15 cellular contexts compared by ENCODE assay signal in genomic region chr1:37987679-37988078, GRCh38. TPM values are rescaled to one million over a fixed set of nuclear protein-coding genes. Genes with fewer than 3 reads are reported as not detected.
A peak's percentile ranks its signal among the peaks of the same experiment; 100 is the strongest.
DNase-seq lines count a peak whose midpoint lies in the region; ATAC-seq, FAIRE-seq and TF ChIP-seq lines count a peak whose summit lies in the region.
"Had no signal": no experiment of that assay in that cellular context is flagged by ENCODE, and none has a peak within 500 bp of the region (broad histone marks: within the 10 kb centered on the region; RNA-seq: fewer than 3 reads in every experiment).

No MANE protein-coding gene starts in this region.

- peak overlapping the region; percentile 62 for H3K27ac Mint-ChIP-seq in activated naive CD4-positive, alpha-beta T cell treated with anti-CD3 and anti-CD28 coated beads, Interleukin-2, amount 10 ng/mL, durations not matched to agents 7 days and 5 days
- no peak overlapping the region; the same call in 1 of the 2 replicates for H3K27ac Mint-ChIP-seq in WTC11
- H3K27ac Mint-ChIP-seq in nephron progenitor cell, result no peak overlapping the region
- H3K27ac Mint-ChIP-seq: progenitor cell of endocrine pancreas; T-helper 1 cell treated with Interleukin-12 subunit alpha and Interleukin-12 subunit beta and Interleukin-4 antibody, amounts not matched to agents 30 μg/mL and 1 μg/mL, for 36 hours had no signal

- peak overlapping the region; percentile 17 for H3K4me3 Mint-ChIP-seq in activated naive CD4-positive, alpha-beta T cell treated with anti-CD3 and anti-CD28 coated beads, Interleukin-2, amount 10 ng/mL, durations not matched to agents 7 days and 5 days
- H3K4me3 Mint-ChIP-seq in WTC11 (peak overlapping the region; percentile 87; the same call in 1 of the 2 replicates), nephron progenitor cell (peak overlapping the region; percentile 15)

- CTCF ChIA-PET in activated naive CD4-positive, alpha-beta T cell treated with anti-CD3 and anti-CD28 coated beads, Interleukin-2, amount 10 ng/mL, durations not matched to agents 7 days and 5 days (lab: Charles Lee), result interaction anchor here (1.3 kb wide), 1 partner anchor 38 kb away, joined by 4 read pairs; no protein-coding TSS in a partner anchor
- CTCF ChIA-PET in WTC11 (lab: Charles Lee), result no interaction called here

- H3K27me3 Mint-ChIP-seq in activated naive CD4-positive, alpha-beta T cell treated with anti-CD3 and anti-CD28 coated beads, Interleukin-2, amount 10 ng/mL, durations not matched to agents 7 days and 5 days, result peaks cover 7% of the 10 kb centered on the region
- H3K27me3 Mint-ChIP-seq in WTC11 (ENCODE audit: low read depth) (no peaks in the 10 kb centered on the region), nephron progenitor cell (ENCODE audit: low read depth, poor library complexity) (no peaks in the 10 kb centered on the region)
- H3K27me3 Mint-ChIP-seq: progenitor cell of endocrine pancreas had no signal

- FAIRE-seq in GM19239 (lab: Jason Lieb, UNC), result no peak

- TF ChIP-seq CTCF in WTC11 (IDR thresholded peaks at IDR 0.05), result no peak
- TF ChIP-seq CTCF in nephron progenitor cell (IDR thresholded peaks at IDR 0.05), result no peak

- ATAC-seq in WTC11, result no peak
- ATAC-seq: activated CD4-positive, CD25-positive, alpha-beta regulatory T cell treated with anti-CD3 and anti-CD28 coated beads, Interleukin-2, amount 50 U/mL, for 24 hours had no signal

- H3K4me1 Mint-ChIP-seq in activated naive CD4-positive, alpha-beta T cell treated with anti-CD3 and anti-CD28 coated beads, Interleukin-2, amount 10 ng/mL, durations not matched to agents 7 days and 5 days, result peaks cover 21% of the 10 kb centered on the region
- H3K4me1 Mint-ChIP-seq in WTC11 (peaks cover 12% of the 10 kb centered on the region), nephron progenitor cell (peaks cover 20% of the 10 kb centered on the region)

- POLR2A ChIA-PET in WTC11 (lab: Charles Lee), result interaction anchor here (0.5 kb wide), 1 partner anchor 225 kb away, joined by 6 read pairs; no protein-coding TSS in a partner anchor

- H3K9me3 Mint-ChIP-seq in activated naive CD4-positive, alpha-beta T cell treated with anti-CD3 and anti-CD28 coated beads, Interleukin-2, amount 10 ng/mL, durations not matched to agents 7 days and 5 days, result no peaks in the 10 kb centered on the region
- H3K9me3 Mint-ChIP-seq in WTC11 (no peaks in the 10 kb centered on the region), nephron progenitor cell (no peaks in the 10 kb centered on the region)
- H3K9me3 Mint-ChIP-seq: T-helper 1 cell treated with Interleukin-12 subunit alpha and Interleukin-12 subunit beta and Interleukin-4 antibody, amounts not matched to agents 30 μg/mL and 1 μg/mL, for 36 hours had no signal

- peaks cover 30% of the 10 kb centered on the region for H3K36me3 Mint-ChIP-seq in activated naive CD4-positive, alpha-beta T cell treated with anti-CD3 and anti-CD28 coated beads, Interleukin-2, amount 10 ng/mL, durations not matched to agents 7 days and 5 days
- H3K36me3 Mint-ChIP-seq in WTC11 (peaks cover 41% of the 10 kb centered on the region), nephron progenitor cell (ENCODE audit: low read depth) (peaks cover 38% of the 10 kb centered on the region)

- DNase-seq in activated naive CD4-positive, alpha-beta T cell treated with anti-CD3 and anti-CD28 coated beads, Interleukin-2, amount 10 ng/mL, durations not matched to agents 7 days and 5 days, result no peak
- no peak for DNase-seq in activated naive CD4-positive, alpha-beta T cell treated with anti-CD3 and anti-CD28 coated beads, Interleukin-2, amount 50 U/mL, for 16 hours
- DNase-seq in WTC11 (ENCODE audit: low spot score) (no peak), nephron progenitor cell (no peak), SHP77 (lab: John Stamatoyannopoulos, UW) (no peak), GM19239 (ENCODE audit: insufficient read length, low spot score) (no peak)
- DNase-seq: Calu3; dermis blood vessel endothelial cell; esophagus squamous epithelium; NCI-H2107; NCI-H748 treated with DMSO at 0.1 percent for 48 hours; stimulated activated CD4-positive, alpha-beta T cell treated with anti-CD3 and anti-CD28 coated beads, Interleukin-12 subunit alpha, Interleukin-12 subunit beta, amount 100 ng/mL, for 4 hours had no signal

TF ChIP-seq in WTC11, 78 proteins besides CTCF, POLR2A, EP300 and RAD21:
- TF ChIP-seq GABPB1 (CRISPR knock-in tag; IDR thresholded peaks at IDR 0.05), result peak; percentile 93
- TF ChIP-seq ZSCAN18 (CRISPR knock-in tag; IDR thresholded peaks at IDR 0.05), result no peak

RNA-seq across cellular contexts. Expression of gene SF3A3, which starts 2.1 kb away (rescaled TPM):
- 96.5 to 126 TPM (median 96.5 TPM) in 3 replicates for total RNA-seq in WTC11 (2021)

RNA-seq across cellular contexts. Expression of gene FHL3, which starts 17.6 kb away (rescaled TPM):
- total RNA-seq in WTC11 (2021), result 28.1 to 34.4 TPM (median 28.1 TPM) in 3 replicates

RNA-seq across cellular contexts. Expression of gene UTP11, which starts 24.9 kb away (rescaled TPM):
- total RNA-seq in WTC11 (2021), result 41.3 to 42.6 TPM (median 42.2 TPM) in 3 replicates

RNA-seq across cellular contexts. Expression of gene INPP5B, which starts 40.8 kb away (rescaled TPM):
- 26.8 to 29.4 TPM (median 27.3 TPM) in 3 replicates for total RNA-seq in WTC11 (2021)

RNA-seq across cellular contexts. Expression of gene POU3F1, which starts 58.9 kb away (rescaled TPM):
- total RNA-seq in WTC11 (2021), result 18.9 to 22.4 TPM (median 20.9 TPM) in 3 replicates
- total RNA-seq: Calu3 had no signal

Comparison
In these comparisons a context has a peak if more than half of its experiments do, and no peak if none do; other contexts are left out.
1. H3K4me3 Mint-ChIP-seq: peak in every context shown above with its lines; median percentile 87 in WTC11; 17 in activated naive CD4-positive, alpha-beta T cell treated with anti-CD3 and anti-CD28 coated beads, Interleukin-2, amount 10 ng/mL, durations not matched to agents 7 days and 5 days; 15 in nephron progenitor cell.